ENCODE assay signal across 8 cellular contexts in the genomic region with DNA sequence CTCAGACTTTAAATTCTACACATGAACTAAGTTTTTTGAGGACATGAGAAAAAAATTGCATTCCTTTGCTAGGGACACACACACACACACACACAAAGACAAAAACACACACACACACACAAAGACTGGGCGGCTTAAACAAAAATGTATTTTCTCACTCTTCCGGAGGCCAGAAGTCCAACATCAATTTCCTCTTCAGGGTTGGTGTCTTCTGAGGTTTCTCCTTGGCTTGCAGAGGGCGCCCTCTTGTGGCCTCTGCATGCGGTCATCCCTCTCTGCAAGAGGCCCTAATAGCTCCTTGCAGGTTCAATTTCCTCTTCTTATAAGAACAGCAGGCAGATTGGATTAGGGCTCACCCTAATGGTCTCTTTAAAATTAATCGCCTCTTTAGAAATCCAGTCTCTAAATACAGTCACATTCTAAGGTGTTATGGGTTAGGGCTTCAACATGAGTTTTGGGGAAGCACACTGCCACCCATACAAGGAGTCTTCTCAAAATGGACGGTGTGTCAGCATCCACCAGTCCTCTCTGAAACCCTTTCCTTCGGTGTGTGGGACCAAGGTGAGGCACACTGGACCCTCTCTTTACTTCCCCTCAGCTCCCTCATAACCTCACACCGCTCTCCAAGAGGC.
DNase-seq lines count a peak whose midpoint lies in the region; ATAC-seq and TF ChIP-seq lines count a peak whose summit lies in the region.

No MANE protein-coding gene starts in this region.

- TF ChIP-seq POLR2A in spleen (IDR thresholded peaks at IDR 0.05) = no peak

- ATAC-seq in GM18873 (IDR thresholded peaks at IDR 0.05; ENCODE audit: low FRiP score, unreplicated experiment) = peak; percentile 81
- peak; percentile 80 for ATAC-seq in HG03159 (IDR thresholded peaks at IDR 0.05; ENCODE audit: unreplicated experiment)

- WGBS in spleen, 5 donors = 5 to 15% (median 8%) methylated on average over 8 of the region's 8 CpGs

- DNase-seq in AG09309 (ENCODE audit: low read depth) = peak; percentile 64
- DNase-seq in NCI-H2196 (lab: John Stamatoyannopoulos, UW; ENCODE audit: unreplicated experiment) = peak; percentile 93
- peak; percentile 93 to 94 for DNase-seq in cardiac fibroblast (ENCODE audit: low read depth in 2 of 2)
- peak; percentile 76 to 81 (median 80) for DNase-seq in immature natural killer cell
- DNase-seq in spleen = peak; percentile 95

- no peaks in the 10 kb centered on the region for H3K9me3 ChIP-seq in spleen

- no peaks in the 10 kb centered on the region for H3K27me3 ChIP-seq in spleen (replicated peaks in 1 of 7)

- H3K36me3 ChIP-seq in spleen = no peaks in the 10 kb centered on the region

- intact Hi-C loops in spleen (cut with DNase I; ENCODE audit: low total_unique reads) = loop anchor here (2.0 kb wide), 1 partner anchor 335 kb away; no protein-coding TSS in a partner anchor

- H3K27ac Mint-ChIP-seq in immature natural killer cell = peak overlapping the region; percentile 80 to 93 (median 88)

- no peaks in the 10 kb centered on the region for H3K9me3 Mint-ChIP-seq in immature natural killer cell

- H3K4me1 Mint-ChIP-seq in immature natural killer cell = peaks cover 32 to 49% of the 10 kb centered on the region in 2 donors

- H3K4me3 ChIP-seq in AG09309 (ENCODE audit: control insufficient read depth, low read depth, low read length) (peak overlapping the region; percentile 20; the same call in 1 of the 2 replicates), WI38 (ENCODE audit: low read depth, low read length) (peak overlapping the region; percentile 48), cardiac fibroblast (replicated peaks in 1 of 2; ENCODE audit: low read depth in 2 of 2, low read length in 2 of 2) (peak overlapping the region; percentile 22 to 37), spleen (peak overlapping the region; percentile 10 to 68 (median 36))

- H3K27me3 Mint-ChIP-seq in immature natural killer cell (ENCODE audit: low read depth in 3 of 3) = peaks cover 0 to 2% (median 2%) of the 10 kb centered on the region in 3 donors

- peak; percentile 96 for TF ChIP-seq CTCF in AG09309 (IDR thresholded peaks at IDR 0.05; ENCODE audit: control insufficient read depth, insufficient read depth, low read depth, low read length, missing control alignments)
- peak; percentile 96 for TF ChIP-seq CTCF in WI38 (IDR thresholded peaks at IDR 0.05; ENCODE audit: low read depth, low read length)
- TF ChIP-seq CTCF in cardiac fibroblast (IDR thresholded peaks at IDR 0.05; ENCODE audit: low read depth, low read length) = peak; percentile 95
- TF ChIP-seq CTCF in spleen (IDR thresholded peaks at IDR 0.05 in 8 of 11, conservative IDR thresholded peaks at IDR 0.05 in 3 of 11) = peak; percentile 78 to 94 (median 91)

- peaks cover 0 to 43% (median 17%) of the 10 kb centered on the region in 6 donors for H3K4me1 ChIP-seq in spleen

- H3K4me3 Mint-ChIP-seq in immature natural killer cell = peak overlapping the region; percentile 83 to 93 (median 91)

- H3K27ac ChIP-seq in spleen = peak overlapping the region; percentile 55 to 84 (median 78)

- H3K36me3 Mint-ChIP-seq in immature natural killer cell = peaks cover 0 to 5% (median 4%) of the 10 kb centered on the region in 3 donors

Comparison
In these comparisons a context has a peak if more than half of its experiments do, and no peak if none do; other contexts are left out.
1. Peak in every context shown above with its lines: DNase-seq, ATAC-seq, H3K4me3 ChIP-seq and H3K27ac ChIP-seq.